8 cellular contexts compared by ENCODE assay signal in genomic region chr17:75549246-75550138, GRCh38. TPM values are rescaled to one million over a fixed set of nuclear protein-coding genes. Genes with fewer than 3 reads are reported as not detected.
A peak's percentile ranks its signal among the peaks of the same experiment; 100 is the strongest.
DNase-seq lines count a peak whose midpoint lies in the region; ATAC-seq and TF ChIP-seq lines count a peak whose summit lies in the region.

No MANE protein-coding gene starts in this region.

- no peak for TF ChIP-seq CTCF in colonic mucosa (IDR thresholded peaks at IDR 0.05)

- H3K9me3 ChIP-seq in colonic mucosa (no peaks in the 10 kb centered on the region), mucosa of rectum (ENCODE audit: control insufficient read depth in 2 of 2, low read length in 2 of 2) (no peaks in the 10 kb centered on the region)

- H3K27ac ChIP-seq in colonic mucosa, result peak overlapping the region; percentile 93
- peak overlapping the region; percentile 98 to 99 for H3K27ac ChIP-seq in mucosa of rectum (ENCODE audit: low read depth in 2 of 2, low read length in 2 of 2)

- H3K4me1 ChIP-seq in colonic mucosa, result peaks cover 3% of the 10 kb centered on the region
- H3K4me1 ChIP-seq in mucosa of rectum (ENCODE audit: control insufficient read depth in 2 of 2, insufficient read depth in 2 of 2, low read length in 2 of 2), result peaks cover 29 to 53% of the 10 kb centered on the region in 2 donors

- intact Hi-C loops in colonic mucosa (cut with DNase I), result no loop called here

- ATAC-seq in HG02981 (IDR thresholded peaks at IDR 0.05; ENCODE audit: unreplicated experiment) (no peak), GM18520 (IDR thresholded peaks at IDR 0.05; ENCODE audit: unreplicated experiment) (no peak), HG03175 (IDR thresholded peaks at IDR 0.05; ENCODE audit: unreplicated experiment) (no peak)

- no peaks in the 10 kb centered on the region for H3K36me3 ChIP-seq in colonic mucosa
- peaks cover 16 to 27% of the 10 kb centered on the region in 2 donors for H3K36me3 ChIP-seq in mucosa of rectum (ENCODE audit: control insufficient read depth in 2 of 2, insufficient read depth in 2 of 2, low read length in 2 of 2)

- H3K4me3 ChIP-seq in colonic mucosa (no peak overlapping the region), mucosa of rectum (ENCODE audit: low read length in 2 of 2) (peak overlapping the region; percentile 26 to 34)

- no peaks in the 10 kb centered on the region for H3K27me3 ChIP-seq in colonic mucosa
- H3K27me3 ChIP-seq in mucosa of rectum (ENCODE audit: control insufficient read depth in 2 of 2, insufficient read depth in 2 of 2, low read length in 2 of 2), result no peaks in the 10 kb centered on the region

- peak; percentile 92 for DNase-seq in DMS153 treated with DMSO at 0.1 percent for 48 hours (lab: John Stamatoyannopoulos, UW; ENCODE audit: unreplicated experiment)
- peak; percentile 56 for DNase-seq in NCI-H2029 treated with DMSO at 0.1 percent for 48 hours (lab: John Stamatoyannopoulos, UW)
- peak; percentile 93 for DNase-seq in colonic mucosa
- no peak for DNase-seq in NCI-H226

- H3K9ac ChIP-seq in colonic mucosa (ENCODE audit: low read depth in 2 of 2, low read length in 2 of 2) (peak overlapping the region; percentile 80 to 91), mucosa of rectum (ENCODE audit: low read depth in 1 of 2, low read length in 2 of 2) (peak overlapping the region; percentile 86 to 87)

RNA-seq across cellular contexts. Expression of gene LLGL2, which starts 24.0 kb away (rescaled TPM):
- 100 to 1,000 TPM; 401 to 497 TPM for total RNA-seq in colonic mucosa

RNA-seq across cellular contexts. Expression of gene TSEN54, which starts 33.2 kb away (rescaled TPM):
- 10 to 100 TPM; 29.7 to 50.7 TPM for total RNA-seq in colonic mucosa

RNA-seq across cellular contexts. Expression of gene CASKIN2, which starts 34.2 kb away (rescaled TPM):
- total RNA-seq in colonic mucosa, result 10 to 100 TPM; 26.5 to 28.6 TPM

RNA-seq across cellular contexts. Expression of gene MYO15B, which starts 38.1 kb away (rescaled TPM):
- total RNA-seq in colonic mucosa, result 100 to 1,000 TPM; 210 to 462 TPM
